Comparison of ENCODE assay signal across 29 cellular contexts in genomic region chr19:21588202-21588601, GRCh38.
"Had no signal": no experiment of that assay in that cellular context is flagged by ENCODE, and none has a peak within 500 bp of the region (broad histone marks: within the 10 kb centered on the region; RNA-seq: fewer than 3 reads in every experiment).

No MANE protein-coding gene starts in this region.

- H3K36me3 ChIP-seq: brain microvascular endothelial cell, Peyer's patch, SJSA1 had no signal

- H3K4me3 Mint-ChIP-seq: activated CD4-positive, alpha-beta T cell treated with anti-CD3 and anti-CD28 coated beads, Interleukin-2, amount 10 ng/mL, durations not matched to agents 24 days and 14 days; activated CD8-positive, alpha-beta T cell treated with anti-CD3 and anti-CD28 coated beads for 36 hours; activated naive CD4-positive, alpha-beta T cell treated with anti-CD3 and anti-CD28 coated beads, Interleukin-2, amount 10 ng/mL, durations not matched to agents 7 days and 5 days; activated naive CD8-positive, alpha-beta T cell treated with anti-CD3 and anti-CD28 coated beads, Interleukin-2, amount 50 U/mL, for 24 hours; activated T-cell treated with anti-CD3 and anti-CD28 coated beads, Interleukin-2, amount 50 U/mL, for 4 hours; activated T-helper 1 cell treated with anti-CD3 and anti-CD28 coated beads, Interleukin-12 subunit alpha, Interleukin-12 subunit beta, Interleukin-2, Interleukin-4 antibody, amounts not matched to agents 30 ng/mL and 10 ng/mL and 1 ng/mL, durations not matched to agents 14 hours and 24 hours and 36 hours; T-helper 1 cell treated with Interleukin-12 subunit alpha and Interleukin-12 subunit beta and Interleukin-4 antibody, amounts not matched to agents 30 μg/mL and 1 μg/mL, for 36 hours; T-helper 2 cell treated with Interferon-gamma antibody and Interleukin-4, amounts not matched to agents 5 μg/mL and 100 μg/mL, for 36 hours had no signal

- H3K36me3 Mint-ChIP-seq: activated naive CD4-positive, alpha-beta T cell treated with anti-CD3 and anti-CD28 coated beads, Interleukin-2, amount 10 ng/mL, durations not matched to agents 7 days and 5 days; activated naive CD8-positive, alpha-beta T cell had no signal

- H3K4me1 ChIP-seq: SJSA1 had no signal

- DNase-seq: activated CD4-positive, alpha-beta T cell treated with anti-CD3 and anti-CD28 coated beads, Interleukin-2, amount 10 ng/mL, durations not matched to agents 24 days and 14 days; activated CD4-positive, alpha-beta T cell treated with anti-CD3 and anti-CD28 coated beads, Interleukin-2, amount 50 U/mL, for 4 hours; activated CD8-positive, alpha-beta T cell treated with anti-CD3 and anti-CD28 coated beads for 36 hours; activated naive CD4-positive, alpha-beta T cell treated with anti-CD3 and anti-CD28 coated beads, Interleukin-2, amount 10 ng/mL, durations not matched to agents 7 days and 5 days; activated naive CD8-positive, alpha-beta T cell treated with anti-CD3 and anti-CD28 coated beads, Interleukin-2, amount 50 U/mL, for 24 hours; activated T-cell treated with anti-CD3 and anti-CD28 coated beads for 4 hours; activated T-cell treated with anti-CD3 and anti-CD28 coated beads, Interleukin-2, amount 50 U/mL, for 4 hours; anterior cingulate cortex; brain microvascular endothelial cell; KBM-7; MM.1S; MV-4-11; NCI-H1092; NCI-H1436 treated with DMSO at 0.1 percent for 48 hours; NCI-H1694 treated with DMSO at 0.1 percent for 48 hours; NCI-H2029; NCI-H345; NCI-H524 treated with DMSO at 0.1 percent for 48 hours; PC-3; Peyer's patch; RPMI8226; SHP77 treated with DMSO at 0.1 percent for 48 hours; SK-N-SH had no signal

- H3K9me3 ChIP-seq: SK-N-SH had no signal

- H3K9me3 Mint-ChIP-seq: activated CD8-positive, alpha-beta T cell treated with anti-CD3 and anti-CD28 coated beads for 36 hours; activated T-cell treated with anti-CD3 and anti-CD28 coated beads, Interleukin-2, amount 50 U/mL, for 4 hours had no signal

- H3K9ac ChIP-seq: SK-N-SH had no signal

- H3K27ac Mint-ChIP-seq: activated CD4-positive, alpha-beta T cell treated with anti-CD3 and anti-CD28 coated beads, Interleukin-2, amount 10 ng/mL, durations not matched to agents 24 days and 14 days; activated CD8-positive, alpha-beta T cell treated with anti-CD3 and anti-CD28 coated beads for 36 hours; activated naive CD4-positive, alpha-beta T cell treated with anti-CD3 and anti-CD28 coated beads, Interleukin-2, amount 10 ng/mL, durations not matched to agents 7 days and 5 days; activated naive CD8-positive, alpha-beta T cell; activated naive CD8-positive, alpha-beta T cell treated with anti-CD3 and anti-CD28 coated beads, Interleukin-2, amount 50 U/mL, for 24 hours; activated T-helper 1 cell treated with anti-CD3 and anti-CD28 coated beads, Interleukin-12 subunit alpha, Interleukin-12 subunit beta, Interleukin-2, Interleukin-4 antibody, amounts not matched to agents 30 ng/mL and 10 ng/mL and 1 ng/mL, durations not matched to agents 14 hours and 24 hours and 36 hours; T-helper 1 cell treated with Interleukin-12 subunit alpha and Interleukin-12 subunit beta and Interleukin-4 antibody, amounts not matched to agents 30 μg/mL and 1 μg/mL, for 36 hours; T-helper 2 cell treated with Interferon-gamma antibody and Interleukin-4, amounts not matched to agents 5 μg/mL and 100 μg/mL, for 36 hours had no signal

- H3K27ac ChIP-seq: brain microvascular endothelial cell, Peyer's patch, SJSA1 had no signal

- H3K27me3 ChIP-seq: brain microvascular endothelial cell, Peyer's patch, SJSA1 had no signal

- H3K4me1 Mint-ChIP-seq: activated CD4-positive, alpha-beta T cell treated with anti-CD3 and anti-CD28 coated beads, Interleukin-2, amount 10 ng/mL, durations not matched to agents 24 days and 14 days had no signal

- H3K4me2 ChIP-seq: SK-N-SH had no signal

- ATAC-seq: activated CD8-positive, alpha-beta T cell treated with anti-CD3 and anti-CD28 coated beads for 36 hours; activated naive CD8-positive, alpha-beta T cell treated with anti-CD3 and anti-CD28 coated beads, Interleukin-2, amount 50 U/mL, for 24 hours; activated T-cell treated with anti-CD3 and anti-CD28 coated beads, Interleukin-2, amount 50 U/mL, for 4 hours; PC-3 had no signal

- FAIRE-seq: TTC549 had no signal

- H3K4me3 ChIP-seq: Peyer's patch, SJSA1 had no signal
